Comparison of ENCODE assay signal across 1 cellular context in genomic region chr12:75944097-75944904, GRCh38.
TF ChIP-seq lines count a peak whose summit lies in the region.

No MANE protein-coding gene starts in this region.

TF ChIP-seq in K562, 482 proteins besides CTCF, POLR2A, EP300 and RAD21 (continued from another document and continues in another):
- TF ChIP-seq ZNF592 (IDR thresholded peaks at IDR 0.05) = peak; percentile 76
- TF ChIP-seq HDAC1 (IDR thresholded peaks at IDR 0.05) = peak in 1 of 2 experiments; percentile 26; a peak in 1 of 4 replicates
- TF ChIP-seq NCOA4 (IDR thresholded peaks at IDR 0.05; ENCODE audit: partially characterized antibody) = no peak
- TF ChIP-seq MTA1 (IDR thresholded peaks at IDR 0.05; ENCODE audit: borderline replicate concordance) = no peak
- peak; percentile 91 for TF ChIP-seq LEF1 (IDR thresholded peaks at IDR 0.05)
- no peak for TF ChIP-seq PCBP2 (IDR thresholded peaks at IDR 0.05; ENCODE audit: low read depth, low read length, poor library complexity, severe bottlenecking)
- no peak for TF ChIP-seq DNMT1 (IDR thresholded peaks at IDR 0.05)
- no peak for TF ChIP-seq SREBF2 (CRISPR knock-in tag; IDR thresholded peaks at IDR 0.05)
- no peak for TF ChIP-seq HDGF (IDR thresholded peaks at IDR 0.05)
- no peak for TF ChIP-seq TSHZ1 (CRISPR knock-in tag; IDR thresholded peaks at IDR 0.05)
- no peak for TF ChIP-seq KLF1 (tag; IDR thresholded peaks at IDR 0.05)
- no peak for TF ChIP-seq KLF13 (tag; IDR thresholded peaks at IDR 0.05; ENCODE audit: borderline replicate concordance, low read depth)
- no peak for TF ChIP-seq ELK3 (CRISPR knock-in tag; IDR thresholded peaks at IDR 0.05)
- no peak for TF ChIP-seq ARHGAP35 (IDR thresholded peaks at IDR 0.05; ENCODE audit: partially characterized antibody)
- TF ChIP-seq GABPA (tag; conservative IDR thresholded peaks at IDR 0.05; ENCODE audit: low read depth) = peak; percentile 47
- TF ChIP-seq FIP1L1 (IDR thresholded peaks at IDR 0.05; ENCODE audit: low read depth, low read length, poor library complexity, severe bottlenecking) = no peak
- 0 out of 2 replicates have a peak, but pooled peaks have one; percentile 57 for TF ChIP-seq ZKSCAN8 (CRISPR knock-in tag; IDR thresholded peaks at IDR 0.05)
- TF ChIP-seq MIER1 (IDR thresholded peaks at IDR 0.05; ENCODE audit: low read depth) = no peak
- no peak for TF ChIP-seq PCBP1 (IDR thresholded peaks at IDR 0.05; ENCODE audit: low read depth, low read length, poor library complexity, severe bottlenecking)
- no peak for TF ChIP-seq SMAD4 (CRISPR knock-in tag; conservative IDR thresholded peaks at IDR 0.05)
- TF ChIP-seq RFX7 (CRISPR knock-in tag; IDR thresholded peaks at IDR 0.05) = no peak
- TF ChIP-seq ATF3 (IDR thresholded peaks at IDR 0.05) = peak; percentile 92
- peak; percentile 52; the same call in 1 of the 2 replicates for TF ChIP-seq ATF3 (CRISPR knock-in tag; conservative IDR thresholded peaks at IDR 0.05)
- no peak for TF ChIP-seq SP1 (CRISPR knock-in tag; IDR thresholded peaks at IDR 0.05)
- TF ChIP-seq KDM5B (IDR thresholded peaks at IDR 0.05; ENCODE audit: insufficient replicate concordance, low read depth, low read length) = no peak
- TF ChIP-seq POLR3G (IDR thresholded peaks at IDR 0.05; ENCODE audit: extremely low read depth, insufficient read length, insufficient replicate concordance) = no peak
- peak; percentile 32; the same call in 1 of the 2 replicates for TF ChIP-seq POLR2H (tag; IDR thresholded peaks at IDR 0.05; ENCODE audit: low read depth)
- TF ChIP-seq MECOM (CRISPR knock-in tag; IDR thresholded peaks at IDR 0.05) = peak; percentile 5; the same call in 1 of the 2 replicates
- no peak for TF ChIP-seq BRF2 (IDR thresholded peaks at IDR 0.05; ENCODE audit: borderline replicate concordance, insufficient read depth, insufficient read length)
- TF ChIP-seq ZNF263 (CRISPR knock-in tag; IDR thresholded peaks at IDR 0.05; ENCODE audit: borderline replicate concordance) = no peak
- no peak for TF ChIP-seq E2F5 (CRISPR knock-in tag; IDR thresholded peaks at IDR 0.05)
- no peak for TF ChIP-seq GTF2A2 (tag; IDR thresholded peaks at IDR 0.05)
- TF ChIP-seq THAP12 (CRISPR knock-in tag; IDR thresholded peaks at IDR 0.05) = no peak
- TF ChIP-seq BRF1 (IDR thresholded peaks at IDR 0.05; ENCODE audit: borderline replicate concordance, extremely low read depth, insufficient read length) = no peak
- TF ChIP-seq CCNT2 (IDR thresholded peaks at IDR 0.05; ENCODE audit: borderline replicate concordance, extremely low read depth, insufficient read length, low read depth, low read length) = no peak
- no peak for TF ChIP-seq RBM39 (optimal IDR thresholded peaks at IDR 0.05; ENCODE audit: low read depth, low read length)
- no peak for TF ChIP-seq FUS (optimal IDR thresholded peaks at IDR 0.05; ENCODE audit: low read depth, low read length)
- TF ChIP-seq MTA2 (IDR thresholded peaks at IDR 0.05; ENCODE audit: low read depth) = no peak
- TF ChIP-seq SNRNP70 (optimal IDR thresholded peaks at IDR 0.05; ENCODE audit: low read depth, low read length) = no peak
- no peak for TF ChIP-seq MYBL2 (IDR thresholded peaks at IDR 0.05; ENCODE audit: low read depth)
- no peak for TF ChIP-seq MYBL2 (CRISPR knock-in tag; IDR thresholded peaks at IDR 0.05; ENCODE audit: borderline replicate concordance)
- no peak for TF ChIP-seq ZNF408 (CRISPR knock-in tag; IDR thresholded peaks at IDR 0.05; ENCODE audit: low read depth)
- no peak for TF ChIP-seq ZNF740 (CRISPR knock-in tag; IDR thresholded peaks at IDR 0.05)
- TF ChIP-seq ZNF740 (tag; IDR thresholded peaks at IDR 0.05) = no peak
- TF ChIP-seq BCLAF1 (IDR thresholded peaks at IDR 0.05; ENCODE audit: borderline replicate concordance in 1 of 2, control insufficient read depth in 1 of 2, low read depth in 2 of 2, low read length in 1 of 2) = no peak
- TF ChIP-seq MBD2 (IDR thresholded peaks at IDR 0.05; ENCODE audit: borderline replicate concordance, low read depth) = no peak
- no peak for TF ChIP-seq HSF4 (CRISPR knock-in tag; IDR thresholded peaks at IDR 0.05; ENCODE audit: borderline replicate concordance)
- peak; percentile 40; the same call in 1 of the 2 replicates for TF ChIP-seq C11orf30 (IDR thresholded peaks at IDR 0.05; ENCODE audit: low read depth)
- peak; percentile 91 for TF ChIP-seq ZEB2 (IDR thresholded peaks at IDR 0.05)
- peak; percentile 72; the same call in 1 of the 2 replicates for TF ChIP-seq ZNF584 (CRISPR knock-in tag; IDR thresholded peaks at IDR 0.05; ENCODE audit: low read depth)
- peak; percentile 66 for TF ChIP-seq ZNF589 (CRISPR knock-in tag; IDR thresholded peaks at IDR 0.05; ENCODE audit: low read depth)
- TF ChIP-seq NR2C1 (IDR thresholded peaks at IDR 0.05) = no peak
- TF ChIP-seq NR2C1 (tag; IDR thresholded peaks at IDR 0.05) = peak; percentile 57; the same call in 1 of the 2 replicates
